In the genomic region with DNA sequence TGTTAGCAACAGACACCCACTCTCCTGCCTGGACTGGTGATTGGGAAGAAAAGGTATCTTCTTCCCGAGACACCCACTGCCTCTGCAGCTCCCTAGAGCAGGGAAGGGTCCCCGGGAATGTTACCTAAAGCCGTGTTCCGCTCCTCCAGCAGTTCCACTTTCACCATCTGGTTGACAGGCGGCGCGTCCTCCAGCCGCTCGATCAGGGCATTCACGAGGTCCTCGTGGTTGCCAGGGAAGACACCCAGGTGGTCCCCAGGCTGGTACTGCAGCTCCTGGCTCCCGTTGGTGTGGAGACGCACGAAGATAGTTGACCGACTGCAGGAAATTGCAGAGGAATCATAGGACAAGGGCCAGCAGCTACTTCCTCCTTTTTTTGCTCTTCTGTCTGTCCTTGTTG, we compare ENCODE assay signal across 1 cellular context.
TF ChIP-seq lines count a peak whose summit lies in the region.

No MANE protein-coding gene starts in this region.

TF ChIP-seq in IMR-90, 13 proteins besides CTCF, POLR2A, EP300 and RAD21:
- no peak for TF ChIP-seq MAFK (IDR thresholded peaks at IDR 0.05; ENCODE audit: low read depth, low read length)
- no peak for TF ChIP-seq RCOR1 (IDR thresholded peaks at IDR 0.05; ENCODE audit: insufficient replicate concordance, low read length)
- no peak for TF ChIP-seq MAZ (IDR thresholded peaks at IDR 0.05; ENCODE audit: borderline replicate concordance, low read depth, low read length)
